In the genomic region with DNA sequence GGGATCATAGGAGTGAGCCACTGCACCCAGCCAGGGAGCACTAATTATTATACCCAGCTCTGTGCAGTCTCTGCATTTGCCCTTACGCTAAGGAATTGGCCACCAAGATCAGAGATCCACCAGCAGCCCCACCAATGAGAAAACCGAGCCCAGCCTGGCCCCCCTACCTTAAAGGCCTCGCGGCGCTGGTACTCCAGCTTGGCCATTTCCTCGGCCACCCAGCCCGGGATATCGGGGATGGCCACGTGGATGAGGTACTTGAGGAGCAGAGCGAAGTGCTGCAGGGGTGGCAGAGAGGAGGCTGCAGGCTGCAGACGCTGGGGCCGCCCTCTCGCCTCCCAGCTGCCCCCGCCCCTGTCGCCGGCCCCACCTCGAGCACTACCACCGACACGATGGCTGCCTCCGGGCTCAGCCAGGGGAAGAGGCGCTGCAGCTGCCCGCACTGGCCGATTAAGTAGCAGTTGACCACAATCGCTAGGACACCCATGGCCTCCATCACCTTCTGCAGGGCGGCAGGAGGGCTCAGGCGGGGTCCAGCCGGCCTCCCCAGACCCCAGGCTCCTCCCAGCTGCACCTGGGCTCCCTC, we compare ENCODE assay signal across 1 cellular context.
TF ChIP-seq lines count a peak whose summit lies in the region.

No MANE protein-coding gene starts in this region.

TF ChIP-seq in H1, 55 proteins besides CTCF, POLR2A, EP300 and RAD21:
- no peak for TF ChIP-seq PHF8 (conservative IDR thresholded peaks at IDR 0.05; ENCODE audit: low read depth, low read length)
- TF ChIP-seq RNF2 (IDR thresholded peaks at IDR 0.05; ENCODE audit: borderline replicate concordance, low read depth, low read length, missing control alignments, poor library complexity, severe bottlenecking), result no peak
- TF ChIP-seq NANOG (IDR thresholded peaks at IDR 0.05; ENCODE audit: insufficient read depth, low read depth, low read length, poor library complexity, severe bottlenecking), result no peak
- TF ChIP-seq MAFK (IDR thresholded peaks at IDR 0.05; ENCODE audit: low read depth, low read length), result no peak
- no peak for TF ChIP-seq SAP30 (IDR thresholded peaks at IDR 0.05; ENCODE audit: insufficient read depth, insufficient replicate concordance, low read length)
- no peak for TF ChIP-seq CEBPB (IDR thresholded peaks at IDR 0.05; ENCODE audit: low read depth, low read length)
- no peak for TF ChIP-seq CBX8 (IDR thresholded peaks at IDR 0.05; ENCODE audit: borderline replicate concordance, low read depth, low read length)
